ENCODE assay signal across 1 cellular context in genomic region chr5:2334686-2335085, GRCh38.
TF ChIP-seq lines count a peak whose summit lies in the region.

No MANE protein-coding gene starts in this region.

TF ChIP-seq in WTC11, 78 proteins besides CTCF, POLR2A, EP300 and RAD21 (continued from another document):
- TF ChIP-seq EMX1 (CRISPR knock-in tag; IDR thresholded peaks at IDR 0.05) = no peak
- no peak for TF ChIP-seq FOXK1 (CRISPR knock-in tag; IDR thresholded peaks at IDR 0.05)
- no peak for TF ChIP-seq ATF3 (CRISPR knock-in tag; conservative IDR thresholded peaks at IDR 0.05)
- TF ChIP-seq CBFB (CRISPR knock-in tag; IDR thresholded peaks at IDR 0.05; ENCODE audit: low read depth) = no peak
- TF ChIP-seq E2F1 (CRISPR knock-in tag; IDR thresholded peaks at IDR 0.05) = no peak
- no peak for TF ChIP-seq ATF1 (CRISPR knock-in tag; IDR thresholded peaks at IDR 0.05)
- no peak for TF ChIP-seq NFE2L1 (CRISPR knock-in tag; IDR thresholded peaks at IDR 0.05)
- TF ChIP-seq PRDM15 (CRISPR knock-in tag; IDR thresholded peaks at IDR 0.05) = no peak
- no peak for TF ChIP-seq SP1 (CRISPR knock-in tag; conservative IDR thresholded peaks at IDR 0.05)
- no peak for TF ChIP-seq AR (CRISPR knock-in tag; IDR thresholded peaks at IDR 0.05)
- TF ChIP-seq SOX15 (CRISPR knock-in tag; IDR thresholded peaks at IDR 0.05) = no peak
- no peak for TF ChIP-seq ERG (CRISPR knock-in tag; IDR thresholded peaks at IDR 0.05)
- TF ChIP-seq JUN (CRISPR knock-in tag; IDR thresholded peaks at IDR 0.05) = no peak
- TF ChIP-seq ZNF121 (CRISPR knock-in tag; IDR thresholded peaks at IDR 0.05) = no peak
